16 cellular contexts compared by ENCODE assay signal in genomic region chr18:75244914-75245313, GRCh38. TPM values are rescaled to one million over a fixed set of nuclear protein-coding genes. Genes with fewer than 3 reads are reported as not detected.
DNase-seq lines count a peak whose midpoint lies in the region; ATAC-seq and TF ChIP-seq lines count a peak whose summit lies in the region.
"Had no signal": no experiment of that assay in that cellular context is flagged by ENCODE, and none has a peak within 500 bp of the region (broad histone marks: within the 10 kb centered on the region; RNA-seq: fewer than 3 reads in every experiment).

No MANE protein-coding gene starts in this region.

- no peaks in the 10 kb centered on the region for H3K9me3 Mint-ChIP-seq in stimulated activated naive CD8-positive, alpha-beta T cell treated with anti-CD3 and anti-CD28 coated beads, Interleukin-15, Interleukin-2, amounts not matched to agents 100 ng/mL and 50 ng/mL, for 24 hours
- no peaks in the 10 kb centered on the region for H3K9me3 Mint-ChIP-seq in activated T-helper 1 cell treated with anti-CD3 and anti-CD28 coated beads, Interleukin-12 subunit alpha, Interleukin-12 subunit beta, Interleukin-2, Interleukin-4 antibody, amounts not matched to agents 30 ng/mL and 10 ng/mL and 1 ng/mL, durations not matched to agents 14 hours and 24 hours and 36 hours
- no peaks in the 10 kb centered on the region for H3K9me3 Mint-ChIP-seq in immature natural killer cell

- intact Hi-C loops in activated T-helper 1 cell treated with anti-CD3 and anti-CD28 coated beads, Interleukin-12 subunit alpha, Interleukin-12 subunit beta, Interleukin-2, Interleukin-4 antibody, amounts not matched to agents 30 ng/mL and 10 ng/mL and 1 ng/mL, durations not matched to agents 14 hours and 24 hours and 36 hours (cut with micrococcal nuclease): no loop called here

- DNase-seq in stimulated activated naive CD8-positive, alpha-beta T cell treated with anti-CD3 and anti-CD28 coated beads, Interleukin-15, Interleukin-2, amounts not matched to agents 100 U/mL and 50 U/mL, for 24 hours: no peak
- no peak for DNase-seq in activated T-helper 1 cell treated with anti-CD3 and anti-CD28 coated beads, Interleukin-12 subunit alpha, Interleukin-12 subunit beta, Interleukin-2, Interleukin-4 antibody, amounts not matched to agents 30 ng/mL and 10 ng/mL and 1 ng/mL, durations not matched to agents 14 hours and 24 hours and 36 hours (ENCODE audit: low spot score)
- DNase-seq in immature natural killer cell: no peak
- no peak for DNase-seq in right atrium auricular region (ENCODE audit: low spot score)
- no peak for DNase-seq in SKM-1 treated with dmso at 0.1 percent for 144 hours (lab: John Stamatoyannopoulos, UW; ENCODE audit: unreplicated experiment)
- DNase-seq: DMS153, KG1, MG63, NCI-H1105 treated with DMSO at 0.1 percent for 48 hours, NCI-H187, NCI-H446, SJCRH30 had no signal

- H3K4me1 ChIP-seq in right atrium auricular region: peaks cover 0 to 33% of the 10 kb centered on the region in 2 donors
- H3K4me1 ChIP-seq: SJCRH30 had no signal

- H3K36me3 Mint-ChIP-seq in stimulated activated naive CD8-positive, alpha-beta T cell treated with anti-CD3 and anti-CD28 coated beads, Interleukin-15, Interleukin-2, amounts not matched to agents 100 ng/mL and 50 ng/mL, for 24 hours (ENCODE audit: low read depth): peaks cover 4% of the 10 kb centered on the region
- H3K36me3 Mint-ChIP-seq in activated T-helper 1 cell treated with anti-CD3 and anti-CD28 coated beads, Interleukin-12 subunit alpha, Interleukin-12 subunit beta, Interleukin-2, Interleukin-4 antibody, amounts not matched to agents 30 ng/mL and 10 ng/mL and 1 ng/mL, durations not matched to agents 14 hours and 24 hours and 36 hours (ENCODE audit: low read depth): no peaks in the 10 kb centered on the region
- H3K36me3 Mint-ChIP-seq in immature natural killer cell: peaks cover 0 to 2% (median 0%) of the 10 kb centered on the region in 3 donors

- H3K27me3 Mint-ChIP-seq in stimulated activated naive CD8-positive, alpha-beta T cell treated with anti-CD3 and anti-CD28 coated beads, Interleukin-15, Interleukin-2, amounts not matched to agents 100 ng/mL and 50 ng/mL, for 24 hours: no peaks in the 10 kb centered on the region
- H3K27me3 Mint-ChIP-seq in activated T-helper 1 cell treated with anti-CD3 and anti-CD28 coated beads, Interleukin-12 subunit alpha, Interleukin-12 subunit beta, Interleukin-2, Interleukin-4 antibody, amounts not matched to agents 30 ng/mL and 10 ng/mL and 1 ng/mL, durations not matched to agents 14 hours and 24 hours and 36 hours (ENCODE audit: insufficient read depth): no peaks in the 10 kb centered on the region
- H3K27me3 Mint-ChIP-seq in immature natural killer cell (ENCODE audit: low read depth in 3 of 3): peaks cover 2 to 11% (median 8%) of the 10 kb centered on the region in 3 donors
- H3K27me3 Mint-ChIP-seq: B cell had no signal

- no peak for ATAC-seq in stimulated activated naive CD8-positive, alpha-beta T cell treated with anti-CD3 and anti-CD28 coated beads, Interleukin-15, Interleukin-2, amounts not matched to agents 100 U/mL and 50 U/mL, for 24 hours
- no peak for ATAC-seq in HG03354 (IDR thresholded peaks at IDR 0.05; ENCODE audit: poor library complexity, severe bottlenecking, unreplicated experiment)

- no peaks in the 10 kb centered on the region for H3K27me3 ChIP-seq in right atrium auricular region
- H3K27me3 ChIP-seq: MG63, SJCRH30 had no signal

- H3K4me3 ChIP-seq in right atrium auricular region: no peak overlapping the region
- H3K4me3 ChIP-seq: MG63, SJCRH30 had no signal

- H3K4me3 Mint-ChIP-seq in stimulated activated naive CD8-positive, alpha-beta T cell treated with anti-CD3 and anti-CD28 coated beads, Interleukin-15, Interleukin-2, amounts not matched to agents 100 ng/mL and 50 ng/mL, for 24 hours: no peak overlapping the region
- no peak overlapping the region for H3K4me3 Mint-ChIP-seq in activated T-helper 1 cell treated with anti-CD3 and anti-CD28 coated beads, Interleukin-12 subunit alpha, Interleukin-12 subunit beta, Interleukin-2, Interleukin-4 antibody, amounts not matched to agents 30 ng/mL and 10 ng/mL and 1 ng/mL, durations not matched to agents 14 hours and 24 hours and 36 hours
- no peak overlapping the region for H3K4me3 Mint-ChIP-seq in immature natural killer cell
- H3K4me3 Mint-ChIP-seq: B cell had no signal

- no peaks in the 10 kb centered on the region for H3K9me3 ChIP-seq in right atrium auricular region
- H3K9me3 ChIP-seq: MG63, SJCRH30 had no signal

- TF ChIP-seq CTCF in right atrium auricular region (IDR thresholded peaks at IDR 0.05): no peak

- no peak overlapping the region for H3K27ac ChIP-seq in right atrium auricular region
- H3K27ac ChIP-seq: RWPE1, SJCRH30 had no signal

- no peaks in the 10 kb centered on the region for H3K36me3 ChIP-seq in right atrium auricular region
- H3K36me3 ChIP-seq: MG63, SJCRH30 had no signal

- H3K27ac Mint-ChIP-seq in stimulated activated naive CD8-positive, alpha-beta T cell treated with anti-CD3 and anti-CD28 coated beads, Interleukin-15, Interleukin-2, amounts not matched to agents 100 ng/mL and 50 ng/mL, for 24 hours: peak overlapping the region; percentile 2
- H3K27ac Mint-ChIP-seq in activated T-helper 1 cell treated with anti-CD3 and anti-CD28 coated beads, Interleukin-12 subunit alpha, Interleukin-12 subunit beta, Interleukin-2, Interleukin-4 antibody, amounts not matched to agents 30 ng/mL and 10 ng/mL and 1 ng/mL, durations not matched to agents 14 hours and 24 hours and 36 hours: peak overlapping the region; percentile 43
- peak overlapping the region in 4 of 6 donors; percentile 46 to 91 (median 66) for H3K27ac Mint-ChIP-seq in immature natural killer cell
- H3K27ac Mint-ChIP-seq: B cell had no signal

- peaks cover 54% of the 10 kb centered on the region for H3K4me1 Mint-ChIP-seq in stimulated activated naive CD8-positive, alpha-beta T cell treated with anti-CD3 and anti-CD28 coated beads, Interleukin-15, Interleukin-2, amounts not matched to agents 100 ng/mL and 50 ng/mL, for 24 hours (ENCODE audit: low read depth)
- H3K4me1 Mint-ChIP-seq in activated T-helper 1 cell treated with anti-CD3 and anti-CD28 coated beads, Interleukin-12 subunit alpha, Interleukin-12 subunit beta, Interleukin-2, Interleukin-4 antibody, amounts not matched to agents 30 ng/mL and 10 ng/mL and 1 ng/mL, durations not matched to agents 14 hours and 24 hours and 36 hours (ENCODE audit: low read depth): peaks cover 39% of the 10 kb centered on the region
- H3K4me1 Mint-ChIP-seq in immature natural killer cell: peaks cover 82 to 95% of the 10 kb centered on the region in 2 donors

RNA-seq across cellular contexts. Expression of gene TSHZ1, which starts 34.3 kb away (rescaled TPM):
- 12.7 and 13.5 TPM in 2 replicates for total RNA-seq in activated T-helper 1 cell treated with anti-CD3 and anti-CD28 coated beads, Interleukin-12 subunit alpha, Interleukin-12 subunit beta, Interleukin-2, Interleukin-4 antibody, amounts not matched to agents 30 ng/mL and 10 ng/mL and 1 ng/mL, durations not matched to agents 14 hours and 24 hours and 36 hours
- polyA plus RNA-seq in immature natural killer cell: 10 to 100 TPM in 1 of 3 donors, 1 to 10 TPM in 2; 1.7 to 10.7 (median 3.5) TPM
- total RNA-seq in right atrium auricular region: 10 to 100 TPM; 14.5 to 19.4 TPM

RNA-seq across cellular contexts. Expression of gene PTGR3, which starts 36.0 kb away (rescaled TPM):
- 19.1 and 23.3 TPM in 2 replicates for total RNA-seq in activated T-helper 1 cell treated with anti-CD3 and anti-CD28 coated beads, Interleukin-12 subunit alpha, Interleukin-12 subunit beta, Interleukin-2, Interleukin-4 antibody, amounts not matched to agents 30 ng/mL and 10 ng/mL and 1 ng/mL, durations not matched to agents 14 hours and 24 hours and 36 hours
- polyA plus RNA-seq in immature natural killer cell: 10 to 100 TPM; 18.4 to 32.9 (median 26.1) TPM
- 10 to 100 TPM; 16.7 to 33.9 TPM for total RNA-seq in right atrium auricular region

Comparison
In these comparisons a context has a peak if more than half of its experiments do, and no peak if none do; other contexts are left out.
1. H3K27ac Mint-ChIP-seq: peak in every context shown above with its lines; median percentile 66 in immature natural killer cell; 43 in activated T-helper 1 cell treated with anti-CD3 and anti-CD28 coated beads, Interleukin-12 subunit alpha, Interleukin-12 subunit beta, Interleukin-2, Interleukin-4 antibody, amounts not matched to agents 30 ng/mL and 10 ng/mL and 1 ng/mL, durations not matched to agents 14 hours and 24 hours and 36 hours; 2 in stimulated activated naive CD8-positive, alpha-beta T cell treated with anti-CD3 and anti-CD28 coated beads, Interleukin-15, Interleukin-2, amounts not matched to agents 100 ng/mL and 50 ng/mL, for 24 hours.